1 cellular context compared by ENCODE assay signal in genomic region chr1:1306661-1307260, GRCh38.
TF ChIP-seq lines count a peak whose summit lies in the region.

No MANE protein-coding gene starts in this region.

TF ChIP-seq in endothelial cell of umbilical vein, 7 proteins besides CTCF, POLR2A, EP300 and RAD21:
- TF ChIP-seq POLR2AphosphoS5 (IDR thresholded peaks at IDR 0.05; ENCODE audit: insufficient read depth, low read depth, low read length) (no peak), MAX (IDR thresholded peaks at IDR 0.05; ENCODE audit: insufficient read depth, insufficient read length) (no peak), FOS (IDR thresholded peaks at IDR 0.05; ENCODE audit: borderline replicate concordance, insufficient read depth, low read length) (no peak), MYC (IDR thresholded peaks at IDR 0.05; ENCODE audit: low read depth, low read length) (no peak), GATA2 (IDR thresholded peaks at IDR 0.05; ENCODE audit: insufficient read depth, insufficient read length, low read depth, low read length) (no peak), EZH2 (IDR thresholded peaks at IDR 0.05; ENCODE audit: borderline replicate concordance, low read depth, low read length, severe bottlenecking) (no peak), JUN (IDR thresholded peaks at IDR 0.05; ENCODE audit: borderline replicate concordance, insufficient read depth, insufficient read length, low read depth) (no peak)
TF ChIP-seq in endothelial cell of umbilical vein: peak in this region for 0.
